Comparison of ENCODE assay signal across 16 cellular contexts in genomic region chr1:57345916-57346315, GRCh38.
DNase-seq lines count a peak whose midpoint lies in the region; ATAC-seq, FAIRE-seq and TF ChIP-seq lines count a peak whose summit lies in the region.
"Had no signal": no experiment of that assay in that cellular context is flagged by ENCODE, and none has a peak within 500 bp of the region (broad histone marks: within the 10 kb centered on the region; RNA-seq: fewer than 3 reads in every experiment).

No MANE protein-coding gene starts in this region.

- ATAC-seq in WTC11, result 0 out of 2 replicates have a peak, but pooled peaks have one; percentile 32
- ATAC-seq in stimulated activated effector memory CD8-positive, alpha-beta T cell treated with anti-CD3 and anti-CD28 coated beads, Interleukin-12 subunit alpha, Interleukin-12 subunit beta, amount 100 ng/mL, for 72 hours, result peak; percentile 36
- ATAC-seq in GM23338, result no peak; the same call in 2 of the 3 replicates

- H3K27ac Mint-ChIP-seq in WTC11 (no peak overlapping the region; the same call in 1 of the 2 replicates), GM23338 (no peak overlapping the region)
- no peak overlapping the region for H3K27ac Mint-ChIP-seq in stimulated activated effector memory CD8-positive, alpha-beta T cell treated with anti-CD3 and anti-CD28 coated beads, Interleukin-12 subunit alpha, Interleukin-12 subunit beta, amount 100 ng/mL, for 72 hours

- H3K27ac ChIP-seq in GM23338 (ENCODE audit: low read depth) (no peak overlapping the region), right atrium auricular region (no peak overlapping the region)
- H3K27ac ChIP-seq: BLaER1 treated with 17β-estradiol and CSF1 and Interleukin-3, amounts not matched to agents 10 nM and 100 nM; GM23248; HL-60 had no signal

- no peak overlapping the region for H3K4me3 ChIP-seq in GM23338
- H3K4me3 ChIP-seq in right atrium auricular region, result no peak overlapping the region
- H3K4me3 ChIP-seq: BLaER1 treated with 17β-estradiol and CSF1 and Interleukin-3, amounts not matched to agents 10 nM and 100 nM; GM23248 had no signal

- no peaks in the 10 kb centered on the region for H4K20me1 ChIP-seq in GM23338 (replicated peaks; ENCODE audit: insufficient read depth)
- H4K20me1 ChIP-seq: BLaER1 treated with 17β-estradiol and CSF1 and Interleukin-3, amounts not matched to agents 10 nM and 100 nM had no signal

- H3K27me3 ChIP-seq in GM23338 (ENCODE audit: insufficient read depth) (no peaks in the 10 kb centered on the region), right atrium auricular region (no peaks in the 10 kb centered on the region)
- H3K27me3 ChIP-seq: BLaER1 treated with 17β-estradiol and CSF1 and Interleukin-3, amounts not matched to agents 10 nM and 100 nM had no signal

- H3K4me3 Mint-ChIP-seq in WTC11 (no peak overlapping the region), GM23338 (no peak overlapping the region)
- no peak overlapping the region for H3K4me3 Mint-ChIP-seq in stimulated activated effector memory CD8-positive, alpha-beta T cell treated with anti-CD3 and anti-CD28 coated beads, Interleukin-12 subunit alpha, Interleukin-12 subunit beta, amount 100 ng/mL, for 72 hours
- H3K4me3 Mint-ChIP-seq: CD4-positive, CD25-positive, alpha-beta regulatory T cell had no signal

- no peaks in the 10 kb centered on the region; the same call in 1 of the 2 replicates for H3K9me3 Mint-ChIP-seq in WTC11
- H3K9me3 Mint-ChIP-seq in stimulated activated effector memory CD8-positive, alpha-beta T cell treated with anti-CD3 and anti-CD28 coated beads, Interleukin-12 subunit alpha, Interleukin-12 subunit beta, amount 100 ng/mL, for 72 hours, result no peaks in the 10 kb centered on the region
- H3K9me3 Mint-ChIP-seq in GM23338, result peaks cover 2% of the 10 kb centered on the region; the same call in 1 of the 3 replicates

- CTCF ChIA-PET in WTC11 (lab: Charles Lee), result no interaction called here

- peak; percentile 32 for FAIRE-seq in D721Med (lab: Jason Lieb, UNC)
- FAIRE-seq: GM12891 had no signal

- POLR2A ChIA-PET in WTC11 (lab: Charles Lee), result no interaction called here

- H3K4me1 ChIP-seq in GM23338 (ENCODE audit: insufficient read depth) (peaks cover 13% of the 10 kb centered on the region), right atrium auricular region (no peaks in the 10 kb centered on the region)
- H3K4me1 ChIP-seq: BLaER1 treated with 17β-estradiol and CSF1 and Interleukin-3, amounts not matched to agents 10 nM and 100 nM had no signal

- no peaks in the 10 kb centered on the region for H3K9me2 ChIP-seq in GM23338 (ENCODE audit: insufficient read depth)

- H3K36me3 ChIP-seq in GM23338 (ENCODE audit: insufficient read depth) (no peaks in the 10 kb centered on the region), right atrium auricular region (no peaks in the 10 kb centered on the region)
- H3K36me3 ChIP-seq: BLaER1 treated with 17β-estradiol and CSF1 and Interleukin-3, amounts not matched to agents 10 nM and 100 nM had no signal

- H3K4me2 ChIP-seq in GM23338, result no peak overlapping the region
- H3K4me2 ChIP-seq: BLaER1 treated with 17β-estradiol and CSF1 and Interleukin-3, amounts not matched to agents 10 nM and 100 nM had no signal

- H3K79me2 ChIP-seq in GM23338 (replicated peaks; ENCODE audit: insufficient read depth), result peaks cover 14% of the 10 kb centered on the region; the same call in 1 of the 2 replicates

- H2AFZ ChIP-seq in GM23338, result no peak overlapping the region
- H2AFZ ChIP-seq: GM23248 had no signal

- H3K4me1 Mint-ChIP-seq in WTC11 (peaks cover 43% of the 10 kb centered on the region), GM23338 (peaks cover 31% of the 10 kb centered on the region)
- H3K4me1 Mint-ChIP-seq in stimulated activated effector memory CD8-positive, alpha-beta T cell treated with anti-CD3 and anti-CD28 coated beads, Interleukin-12 subunit alpha, Interleukin-12 subunit beta, amount 100 ng/mL, for 72 hours, result no peaks in the 10 kb centered on the region
- H3K4me1 Mint-ChIP-seq: CD4-positive, CD25-positive, alpha-beta regulatory T cell had no signal

- H3K9me3 ChIP-seq in right atrium auricular region, result no peaks in the 10 kb centered on the region
- H3K9me3 ChIP-seq: BLaER1 treated with 17β-estradiol and CSF1 and Interleukin-3, amounts not matched to agents 10 nM and 100 nM had no signal

- DNase-seq in D721Med (ENCODE audit: insufficient read length, low spot score), result no peak
- DNase-seq in NCI-H82 treated with DMSO at 0.1 percent for 48 hours (lab: John Stamatoyannopoulos, UW; ENCODE audit: unreplicated experiment), result peak; percentile 71
- DNase-seq in WTC11 (ENCODE audit: low spot score), result no peak
- DNase-seq in stimulated activated effector memory CD8-positive, alpha-beta T cell treated with anti-CD3 and anti-CD28 coated beads, Interleukin-12 subunit alpha, Interleukin-12 subunit beta, amount 100 ng/mL, for 72 hours (ENCODE audit: low spot score in 2 of 2), result no peak
- DNase-seq in GM23338 (ENCODE audit: low spot score), result no peak
- DNase-seq in right atrium auricular region (ENCODE audit: low spot score), result no peak
- DNase-seq in OCI-M1 (lab: John Stamatoyannopoulos, UW), result no peak
- DNase-seq: 8988T; ACHN; CD4-positive, CD25-positive, alpha-beta regulatory T cell; DMS 273 treated with DMSO at 0.1 percent for 48 hours; GM23248; H7 had no signal

- no peaks in the 10 kb centered on the region for H3K36me3 Mint-ChIP-seq in WTC11
- H3K36me3 Mint-ChIP-seq in stimulated activated effector memory CD8-positive, alpha-beta T cell treated with anti-CD3 and anti-CD28 coated beads, Interleukin-12 subunit alpha, Interleukin-12 subunit beta, amount 100 ng/mL, for 72 hours, result no peaks in the 10 kb centered on the region
- peaks cover 5% of the 10 kb centered on the region; the same call in 2 of the 3 replicates for H3K36me3 Mint-ChIP-seq in GM23338 (ENCODE audit: low read depth)
- H3K36me3 Mint-ChIP-seq: CD4-positive, CD25-positive, alpha-beta regulatory T cell had no signal

- no peak for TF ChIP-seq CTCF in D721Med (IDR thresholded peaks at IDR 0.05; ENCODE audit: insufficient read depth, missing control alignments)
- no peak for TF ChIP-seq CTCF in WTC11 (IDR thresholded peaks at IDR 0.05)
- TF ChIP-seq CTCF in GM23338 (conservative IDR thresholded peaks at IDR 0.05; ENCODE audit: low read depth in 2 of 2), result no peak
- TF ChIP-seq CTCF in right atrium auricular region (IDR thresholded peaks at IDR 0.05), result no peak

- H3K27me3 Mint-ChIP-seq in WTC11 (ENCODE audit: low read depth) (no peaks in the 10 kb centered on the region), GM23338 (ENCODE audit: insufficient read depth, low read depth, poor library complexity) (peaks cover 5% of the 10 kb centered on the region)
- H3K27me3 Mint-ChIP-seq: CD4-positive, CD25-positive, alpha-beta regulatory T cell had no signal

- no peaks in the 10 kb centered on the region for H3F3A ChIP-seq in GM23338 (replicated peaks; ENCODE audit: low read depth)

TF ChIP-seq in WTC11, 78 proteins besides CTCF, POLR2A, EP300 and RAD21 (continues in another document):
- no peak for TF ChIP-seq TP53 (CRISPR knock-in tag; IDR thresholded peaks at IDR 0.05)
- TF ChIP-seq, protein P1, sequence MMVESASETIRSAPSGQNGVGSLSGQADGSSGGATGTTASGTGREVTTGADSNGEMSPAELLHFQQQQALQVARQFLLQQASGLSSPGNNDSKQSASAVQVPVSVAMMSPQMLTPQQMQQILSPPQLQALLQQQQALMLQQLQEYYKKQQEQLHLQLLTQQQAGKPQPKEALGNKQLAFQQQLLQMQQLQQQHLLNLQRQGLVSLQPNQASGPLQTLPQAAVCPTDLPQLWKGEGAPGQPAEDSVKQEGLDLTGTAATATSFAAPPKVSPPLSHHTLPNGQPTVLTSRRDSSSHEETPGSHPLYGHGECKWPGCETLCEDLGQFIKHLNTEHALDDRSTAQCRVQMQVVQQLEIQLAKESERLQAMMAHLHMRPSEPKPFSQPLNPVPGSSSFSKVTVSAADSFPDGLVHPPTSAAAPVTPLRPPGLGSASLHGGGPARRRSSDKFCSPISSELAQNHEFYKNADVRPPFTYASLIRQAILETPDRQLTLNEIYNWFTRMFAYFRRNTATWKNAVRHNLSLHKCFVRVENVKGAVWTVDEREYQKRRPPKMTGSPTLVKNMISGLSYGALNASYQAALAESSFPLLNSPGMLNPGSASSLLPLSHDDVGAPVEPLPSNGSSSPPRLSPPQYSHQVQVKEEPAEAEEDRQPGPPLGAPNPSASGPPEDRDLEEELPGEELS (CRISPR knock-in tag; IDR thresholded peaks at IDR 0.05), result no peak
- no peak for TF ChIP-seq NFYB (CRISPR knock-in tag; conservative IDR thresholded peaks at IDR 0.05; ENCODE audit: low read depth)
- TF ChIP-seq CREB1 (CRISPR knock-in tag; IDR thresholded peaks at IDR 0.05), result no peak

TF ChIP-seq in GM23338, 12 proteins besides CTCF, POLR2A, EP300 and RAD21:
- TF ChIP-seq STAT1 (IDR thresholded peaks at IDR 0.05; ENCODE audit: unreplicated experiment), result no peak
- no peak for TF ChIP-seq EZH2 (IDR thresholded peaks at IDR 0.05; ENCODE audit: low read depth, unreplicated experiment)
- TF ChIP-seq ZNF331 (CRISPR knock-in tag; IDR thresholded peaks at IDR 0.05; ENCODE audit: low read depth), result no peak
- TF ChIP-seq ETS1 (IDR thresholded peaks at IDR 0.05), result no peak
- TF ChIP-seq ZNF114 (CRISPR knock-in tag; IDR thresholded peaks at IDR 0.05), result no peak
